ENCODE assay signal across 9 cellular contexts in the genomic region with DNA sequence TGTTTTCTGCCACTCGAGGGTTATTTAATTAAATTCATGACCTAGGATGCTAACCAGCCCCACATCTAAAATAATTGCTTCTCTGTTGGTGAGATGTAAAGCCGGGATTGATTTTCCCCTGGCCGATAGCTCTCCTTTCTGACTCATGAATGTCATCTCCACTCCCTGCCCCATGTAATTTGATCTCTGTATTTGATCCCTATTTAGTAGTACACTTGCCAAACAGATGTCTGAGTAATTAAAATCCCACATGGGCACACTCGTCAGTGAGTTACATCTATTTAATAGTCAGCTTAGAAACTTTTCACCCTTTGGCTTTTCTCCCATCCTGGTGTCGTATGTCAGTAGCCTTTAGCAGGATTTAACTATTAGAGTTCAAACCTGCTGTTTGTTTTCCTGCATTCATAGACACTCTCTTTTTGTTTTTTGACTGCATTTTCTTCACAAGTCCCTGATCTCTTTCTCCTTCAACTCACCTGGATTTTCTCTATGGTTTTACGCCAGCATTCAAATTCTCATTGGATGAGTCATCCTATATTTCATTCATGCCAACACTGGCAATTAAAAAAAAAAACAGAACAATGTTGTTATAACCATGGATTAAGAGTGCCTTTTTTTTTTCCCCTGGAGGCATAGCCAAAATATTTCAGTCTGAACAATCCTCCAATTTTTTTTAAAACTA.
DNase-seq lines count a peak whose midpoint lies in the region; ATAC-seq lines count a peak whose summit lies in the region.
"Had no signal": no experiment of that assay in that cellular context is flagged by ENCODE, and none has a peak within 500 bp of the region (broad histone marks: within the 10 kb centered on the region; RNA-seq: fewer than 3 reads in every experiment).

No MANE protein-coding gene starts in this region.

- intact Hi-C loops in activated naive CD4-positive, alpha-beta T cell treated with anti-CD3 and anti-CD28 coated beads for 36 hours (cut with micrococcal nuclease), result no loop called here

- H2AFZ ChIP-seq in ACC112 (ENCODE audit: low read length, unreplicated experiment), result no peak overlapping the region

- no peaks in the 10 kb centered on the region for H3K36me3 Mint-ChIP-seq in activated naive CD4-positive, alpha-beta T cell treated with anti-CD3 and anti-CD28 coated beads for 36 hours (ENCODE audit: low read depth)

- H3K9me3 Mint-ChIP-seq in activated naive CD4-positive, alpha-beta T cell treated with anti-CD3 and anti-CD28 coated beads for 36 hours, result no peaks in the 10 kb centered on the region
- H3K9me3 Mint-ChIP-seq: activated B cell treated with CpG ODN at 0.5 μM for 24 hours had no signal

- peaks cover 5% of the 10 kb centered on the region for H3K27me3 Mint-ChIP-seq in activated naive CD4-positive, alpha-beta T cell treated with anti-CD3 and anti-CD28 coated beads for 36 hours (ENCODE audit: low read depth)

- no peaks in the 10 kb centered on the region for H3K36me3 ChIP-seq in ACC112 (ENCODE audit: insufficient read depth, low read length)

- H3K4me3 Mint-ChIP-seq in activated naive CD4-positive, alpha-beta T cell treated with anti-CD3 and anti-CD28 coated beads for 36 hours, result no peak overlapping the region
- H3K4me3 Mint-ChIP-seq: activated B cell treated with CpG ODN at 0.5 μM for 24 hours had no signal

- H3K27ac Mint-ChIP-seq in activated naive CD4-positive, alpha-beta T cell treated with anti-CD3 and anti-CD28 coated beads for 36 hours, result no peak overlapping the region
- H3K27ac Mint-ChIP-seq: activated B cell treated with CpG ODN at 0.5 μM for 24 hours had no signal

- H3K79me2 ChIP-seq in ACC112 (ENCODE audit: control insufficient read depth, insufficient read depth, low read length, unreplicated experiment), result no peaks in the 10 kb centered on the region

- H3K27me3 ChIP-seq in ACC112 (ENCODE audit: insufficient read depth, low read length), result no peaks in the 10 kb centered on the region

- peak overlapping the region; percentile 51; the same call in 1 of the 2 replicates for H3K4me3 ChIP-seq in ACC112 (ENCODE audit: low read depth, low read length)

- H3K4me1 Mint-ChIP-seq in activated naive CD4-positive, alpha-beta T cell treated with anti-CD3 and anti-CD28 coated beads for 36 hours (ENCODE audit: low read depth), result no peaks in the 10 kb centered on the region

- ATAC-seq in HG03342 (IDR thresholded peaks at IDR 0.05; ENCODE audit: unreplicated experiment) (no peak), HG02763 (IDR thresholded peaks at IDR 0.05; ENCODE audit: unreplicated experiment) (no peak)

- CTCF ChIA-PET in activated naive CD4-positive, alpha-beta T cell treated with anti-CD3 and anti-CD28 coated beads for 36 hours (lab: Charles Lee), result no interaction called here

- H3K27ac ChIP-seq in ACC112 (ENCODE audit: low read depth, low read length), result peak overlapping the region; percentile 49

- H3K4me1 ChIP-seq in ACC112 (ENCODE audit: control insufficient read depth, insufficient read depth, low read length, unreplicated experiment), result peaks cover 39% of the 10 kb centered on the region

- peak; percentile 91 for DNase-seq in HT1080 (ENCODE audit: low read depth)
- peak; percentile 87 for DNase-seq in RKO (ENCODE audit: low spot score)
- peak; percentile 78 for DNase-seq in foreskin melanocyte
- DNase-seq in activated naive CD4-positive, alpha-beta T cell treated with anti-CD3 and anti-CD28 coated beads for 36 hours, result no peak
- no peak for DNase-seq in NOMO-1 (lab: John Stamatoyannopoulos, UW; ENCODE audit: unreplicated experiment in 2 of 2)
- DNase-seq: activated B cell treated with CpG ODN at 0.5 μM for 24 hours had no signal

Comparison
In these comparisons a context has a peak if more than half of its experiments do, and no peak if none do; other contexts are left out.
1. DNase-seq: peak in HT1080 (single experiment), RKO (single experiment) and foreskin melanocyte (single experiment); none in activated naive CD4-positive, alpha-beta T cell treated with anti-CD3 and anti-CD28 coated beads for 36 hours (single experiment) and NOMO-1 (0 of 2).